In the genomic region with DNA sequence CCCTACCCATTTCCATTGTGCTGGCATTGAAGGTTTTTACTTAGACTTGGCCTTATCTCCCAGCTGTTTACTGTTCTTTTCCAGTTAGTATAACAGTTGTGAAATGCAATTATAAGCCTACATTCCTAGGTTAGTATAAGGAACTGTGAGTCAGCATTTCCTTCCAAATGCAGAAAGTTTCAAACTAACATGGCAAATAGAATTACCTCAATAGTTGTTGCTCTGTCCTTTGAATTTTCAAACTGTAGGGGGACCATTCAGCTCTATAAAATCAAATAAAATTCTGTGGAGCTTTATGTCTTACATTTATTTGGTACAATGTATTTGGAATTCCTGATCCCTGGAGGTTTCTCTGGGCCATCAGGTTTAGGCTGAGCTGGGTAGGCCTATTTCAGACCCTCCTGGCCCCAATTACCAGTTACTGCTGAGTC, we compare ENCODE assay signal across 10 cellular contexts. TPM values are rescaled to one million over a fixed set of nuclear protein-coding genes. Genes with fewer than 3 reads are reported as not detected.
DNase-seq lines count a peak whose midpoint lies in the region; FAIRE-seq and TF ChIP-seq lines count a peak whose summit lies in the region.
"Had no signal": no experiment of that assay in that cellular context is flagged by ENCODE, and none has a peak within 500 bp of the region (broad histone marks: within the 10 kb centered on the region; RNA-seq: fewer than 3 reads in every experiment).

No MANE protein-coding gene starts in this region.

- H3K9ac ChIP-seq in MM.1S (ENCODE audit: low read length) = no peak overlapping the region

- H3K79me2 ChIP-seq in MM.1S (ENCODE audit: low read length) = no peaks in the 10 kb centered on the region

- DNase-seq in AG09309 (ENCODE audit: low read depth) (peak; percentile 76), MM.1S (no peak), coronary artery (ENCODE audit: low spot score) (no peak), lung microvascular endothelial cell (ENCODE audit: low read depth in 2 of 2) (peak; percentile 57 to 84), NCI-H1417 treated with DMSO at 0.1 percent for 48 hours (lab: John Stamatoyannopoulos, UW) (no peak), NCI-H1105 (lab: John Stamatoyannopoulos, UW) (no peak), frontal cortex (ENCODE audit: low spot score in 2 of 2) (no peak)
- DNase-seq in activated T-helper 1 cell treated with anti-CD3 and anti-CD28 coated beads, Interleukin-12 subunit alpha, Interleukin-12 subunit beta, Interleukin-2, Interleukin-4 antibody, amounts not matched to agents 30 ng/mL and 10 ng/mL and 1 ng/mL, durations not matched to agents 14 hours and 24 hours and 36 hours (ENCODE audit: low spot score) = no peak
- DNase-seq: NK-92 treated with Interleukin-12 subunit alpha and Interleukin-12 subunit beta, amount 100 ng/mL, for 24 hours had no signal

- 0 out of 2 replicates have a peak overlapping the region, but pooled peaks have one; percentile 3 for H3K4me2 ChIP-seq in MM.1S (ENCODE audit: low read depth, low read length)

- H3K9me3 Mint-ChIP-seq in activated T-helper 1 cell treated with anti-CD3 and anti-CD28 coated beads, Interleukin-12 subunit alpha, Interleukin-12 subunit beta, Interleukin-2, Interleukin-4 antibody, amounts not matched to agents 30 ng/mL and 10 ng/mL and 1 ng/mL, durations not matched to agents 14 hours and 24 hours and 36 hours = no peaks in the 10 kb centered on the region

- H3K4me1 ChIP-seq in MM.1S (ENCODE audit: low read length) = peaks cover 19% of the 10 kb centered on the region

- H3K27me3 ChIP-seq in MM.1S (replicated peaks; ENCODE audit: insufficient read depth, low read length) = no peaks in the 10 kb centered on the region

- H3K27ac ChIP-seq in MM.1S (ENCODE audit: low read length) (no peak overlapping the region), coronary artery (peak overlapping the region; percentile 62 to 75)

- H3F3A ChIP-seq in MM.1S (ENCODE audit: insufficient read depth, low read length) = 0 out of 2 replicates have a peak, but pooled peaks cover 3% of the 10 kb centered on the region

- no peaks in the 10 kb centered on the region for H3K4me1 Mint-ChIP-seq in activated T-helper 1 cell treated with anti-CD3 and anti-CD28 coated beads, Interleukin-12 subunit alpha, Interleukin-12 subunit beta, Interleukin-2, Interleukin-4 antibody, amounts not matched to agents 30 ng/mL and 10 ng/mL and 1 ng/mL, durations not matched to agents 14 hours and 24 hours and 36 hours (ENCODE audit: low read depth)

- H3K36me3 ChIP-seq in MM.1S (replicated peaks; ENCODE audit: insufficient read depth, low read length) = no peaks in the 10 kb centered on the region

- H3K9me2 ChIP-seq in MM.1S (replicated peaks; ENCODE audit: insufficient read depth, low read length) = no peaks in the 10 kb centered on the region

- H3K4me3 ChIP-seq in AG09309 (ENCODE audit: control insufficient read depth, low read depth, low read length) = no peak overlapping the region
- H3K4me3 ChIP-seq in MM.1S (ENCODE audit: low read length) = no peak overlapping the region
- no peak overlapping the region for H3K4me3 ChIP-seq in coronary artery

- H4K20me1 ChIP-seq in MM.1S (ENCODE audit: insufficient read depth, low read length) = no peaks in the 10 kb centered on the region

- no peak for FAIRE-seq in frontal cortex (lab: Jason Lieb, UNC)

- H3K27ac Mint-ChIP-seq in activated T-helper 1 cell treated with anti-CD3 and anti-CD28 coated beads, Interleukin-12 subunit alpha, Interleukin-12 subunit beta, Interleukin-2, Interleukin-4 antibody, amounts not matched to agents 30 ng/mL and 10 ng/mL and 1 ng/mL, durations not matched to agents 14 hours and 24 hours and 36 hours = no peak overlapping the region

- H3K36me3 Mint-ChIP-seq in activated T-helper 1 cell treated with anti-CD3 and anti-CD28 coated beads, Interleukin-12 subunit alpha, Interleukin-12 subunit beta, Interleukin-2, Interleukin-4 antibody, amounts not matched to agents 30 ng/mL and 10 ng/mL and 1 ng/mL, durations not matched to agents 14 hours and 24 hours and 36 hours (ENCODE audit: low read depth) = no peaks in the 10 kb centered on the region

- H3K4me3 Mint-ChIP-seq in activated T-helper 1 cell treated with anti-CD3 and anti-CD28 coated beads, Interleukin-12 subunit alpha, Interleukin-12 subunit beta, Interleukin-2, Interleukin-4 antibody, amounts not matched to agents 30 ng/mL and 10 ng/mL and 1 ng/mL, durations not matched to agents 14 hours and 24 hours and 36 hours = no peak overlapping the region

- H3K9me3 ChIP-seq in MM.1S (replicated peaks; ENCODE audit: insufficient read depth, low read length) = no peaks in the 10 kb centered on the region

- peaks cover 7% of the 10 kb centered on the region for H3K27me3 Mint-ChIP-seq in activated T-helper 1 cell treated with anti-CD3 and anti-CD28 coated beads, Interleukin-12 subunit alpha, Interleukin-12 subunit beta, Interleukin-2, Interleukin-4 antibody, amounts not matched to agents 30 ng/mL and 10 ng/mL and 1 ng/mL, durations not matched to agents 14 hours and 24 hours and 36 hours (ENCODE audit: insufficient read depth)

- TF ChIP-seq CTCF in AG09309 (IDR thresholded peaks at IDR 0.05; ENCODE audit: control insufficient read depth, insufficient read depth, low read depth, low read length, missing control alignments) (no peak), MM.1S (IDR thresholded peaks at IDR 0.05; ENCODE audit: low read length) (no peak), coronary artery (IDR thresholded peaks at IDR 0.05) (no peak)

- intact Hi-C loops in activated T-helper 1 cell treated with anti-CD3 and anti-CD28 coated beads, Interleukin-12 subunit alpha, Interleukin-12 subunit beta, Interleukin-2, Interleukin-4 antibody, amounts not matched to agents 30 ng/mL and 10 ng/mL and 1 ng/mL, durations not matched to agents 14 hours and 24 hours and 36 hours (cut with micrococcal nuclease) = no loop called here

- H2AFZ ChIP-seq in MM.1S (ENCODE audit: low read length) = peak overlapping the region; percentile 11; the same call in 1 of the 2 replicates

RNA-seq across cellular contexts. Expression of a gene that starts 47.2 kb away (rescaled TPM):
- total RNA-seq in lung microvascular endothelial cell (49.3 and 83.1 TPM in 2 replicates), frontal cortex (6.1 TPM)
- total RNA-seq in activated T-helper 1 cell treated with anti-CD3 and anti-CD28 coated beads, Interleukin-12 subunit alpha, Interleukin-12 subunit beta, Interleukin-2, Interleukin-4 antibody, amounts not matched to agents 30 ng/mL and 10 ng/mL and 1 ng/mL, durations not matched to agents 14 hours and 24 hours and 36 hours = 0.03 and 0.29 TPM in 2 replicates
- total RNA-seq: activated CD8-positive, alpha-beta memory T cell treated with anti-CD3 and anti-CD28 coated beads for 36 hours had no signal

Comparison
In these comparisons a context has a peak if more than half of its experiments do, and no peak if none do; other contexts are left out.
1. DNase-seq: peak in AG09309 (single experiment) and lung microvascular endothelial cell (2 of 2); none in MM.1S (single experiment), coronary artery (single experiment), NCI-H1417 treated with DMSO at 0.1 percent for 48 hours (single experiment), activated T-helper 1 cell treated with anti-CD3 and anti-CD28 coated beads, Interleukin-12 subunit alpha, Interleukin-12 subunit beta, Interleukin-2, Interleukin-4 antibody, amounts not matched to agents 30 ng/mL and 10 ng/mL and 1 ng/mL, durations not matched to agents 14 hours and 24 hours and 36 hours (single experiment), NCI-H1105 (single experiment) and frontal cortex (0 of 2).